Comparison of ENCODE assay signal across 16 cellular contexts in the genomic region with DNA sequence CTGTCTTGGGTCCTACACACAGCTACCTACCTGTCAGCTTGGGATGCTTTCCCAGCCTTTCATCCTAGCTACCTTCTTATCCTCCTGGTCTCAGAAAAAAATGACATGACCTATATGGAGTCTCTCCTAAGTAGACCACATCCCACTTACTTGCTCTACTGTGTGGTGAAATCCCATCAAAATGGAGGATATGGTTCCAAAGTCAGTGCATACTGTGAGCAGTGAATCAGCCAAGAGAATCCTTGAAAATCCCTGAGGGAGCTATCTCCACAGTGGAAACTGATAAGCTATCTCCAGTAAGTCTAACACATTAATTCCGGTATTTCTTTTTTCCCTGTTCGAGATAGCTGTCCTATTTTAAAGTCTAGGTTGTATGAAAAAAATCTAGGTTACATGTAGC.
"Had no signal": no experiment of that assay in that cellular context is flagged by ENCODE, and none has a peak within 500 bp of the region (broad histone marks: within the 10 kb centered on the region; RNA-seq: fewer than 3 reads in every experiment).

No MANE protein-coding gene starts in this region.

- H3K27ac Mint-ChIP-seq: activated CD8-positive, alpha-beta T cell treated with anti-CD3 and anti-CD28 coated beads for 36 hours; activated naive CD8-positive, alpha-beta T cell treated with anti-CD3 and anti-CD28 coated beads for 36 hours; activated T-cell treated with anti-CD3 and anti-CD28 coated beads, Interleukin-2, amount 50 U/mL, for 72 hours; naive thymus-derived CD8-positive, alpha-beta T cell had no signal

- ATAC-seq: activated CD8-positive, alpha-beta T cell treated with anti-CD3 and anti-CD28 coated beads for 36 hours; activated T-cell treated with anti-CD3 and anti-CD28 coated beads, Interleukin-2, amount 50 U/mL, for 72 hours; naive thymus-derived CD8-positive, alpha-beta T cell had no signal

- H3K4me1 Mint-ChIP-seq: activated naive CD8-positive, alpha-beta T cell treated with anti-CD3 and anti-CD28 coated beads for 36 hours had no signal

- H3K9me3 Mint-ChIP-seq: activated CD8-positive, alpha-beta T cell treated with anti-CD3 and anti-CD28 coated beads for 36 hours; activated naive CD8-positive, alpha-beta T cell treated with anti-CD3 and anti-CD28 coated beads for 36 hours; activated T-cell treated with anti-CD3 and anti-CD28 coated beads, Interleukin-2, amount 50 U/mL, for 72 hours had no signal

- H3K27ac ChIP-seq: coronary artery, heart left ventricle, transverse colon had no signal

- H3K27me3 ChIP-seq: heart left ventricle, transverse colon had no signal

- H3K36me3 ChIP-seq: heart left ventricle, transverse colon had no signal

- H3K9me3 ChIP-seq: transverse colon had no signal

- H3K36me3 Mint-ChIP-seq: activated naive CD8-positive, alpha-beta T cell treated with anti-CD3 and anti-CD28 coated beads for 36 hours had no signal

- H3K4me3 Mint-ChIP-seq: activated CD8-positive, alpha-beta T cell treated with anti-CD3 and anti-CD28 coated beads for 36 hours; activated naive CD8-positive, alpha-beta T cell treated with anti-CD3 and anti-CD28 coated beads for 36 hours; activated T-cell treated with anti-CD3 and anti-CD28 coated beads, Interleukin-2, amount 50 U/mL, for 72 hours; naive thymus-derived CD8-positive, alpha-beta T cell had no signal

- DNase-seq: activated CD4-positive, alpha-beta T cell treated with anti-CD3 and anti-CD28 coated beads for 4 hours; activated CD8-positive, alpha-beta memory T cell treated with anti-CD3 and anti-CD28 coated beads, Interleukin-2, amount 50 U/mL, for 4 hours; activated CD8-positive, alpha-beta T cell treated with anti-CD3 and anti-CD28 coated beads for 36 hours; activated gamma-delta T cell treated with Interleukin-2 at 50 U/mL for 16 hours; activated naive CD8-positive, alpha-beta T cell treated with anti-CD3 and anti-CD28 coated beads for 36 hours; activated T-cell treated with anti-CD3 and anti-CD28 coated beads, Interleukin-2, amount 50 U/mL, for 72 hours; aorta; central memory CD4-positive, alpha-beta T cell; effector memory CD4-positive, alpha-beta T cell; foreskin melanocyte; naive thymus-derived CD8-positive, alpha-beta T cell; occipital lobe; stimulated activated naive CD4-positive, alpha-beta T cell; transverse colon had no signal

- H3K27me3 Mint-ChIP-seq: activated CD8-positive, alpha-beta T cell treated with anti-CD3 and anti-CD28 coated beads for 36 hours; naive thymus-derived CD8-positive, alpha-beta T cell had no signal

- H3K4me3 ChIP-seq: coronary artery, heart left ventricle, transverse colon had no signal
